ENCODE assay signal across 8 cellular contexts in genomic region chr16:30558789-30559377, GRCh38. TPM values are rescaled to one million over a fixed set of nuclear protein-coding genes. Genes with fewer than 3 reads are reported as not detected.
DNase-seq lines count a peak whose midpoint lies in the region; ATAC-seq and TF ChIP-seq lines count a peak whose summit lies in the region.

No MANE protein-coding gene starts in this region.

- H3K18ac ChIP-seq in IMR-90 (ENCODE audit: low read depth, low read length): peak overlapping the region; percentile 71

- TF ChIP-seq RAD21 in IMR-90 (IDR thresholded peaks at IDR 0.05; ENCODE audit: low read length): no peak

- DNase-seq in IMR-90 (no peak), breast epithelium (ENCODE audit: low spot score in 2 of 2) (no peak), islet precursor cell (no peak), pons (ENCODE audit: low spot score) (no peak), NCI-H526 treated with DMSO at 0.1 percent for 48 hours (lab: John Stamatoyannopoulos, UW) (no peak)

- no peaks in the 10 kb centered on the region for H3K9me3 ChIP-seq in IMR-90 (ENCODE audit: control insufficient read depth, insufficient read depth, low read length)
- no peaks in the 10 kb centered on the region for H3K9me3 ChIP-seq in breast epithelium
- H3K9me3 ChIP-seq in muscle layer of colon (ENCODE audit: low read length): no peaks in the 10 kb centered on the region

- in situ Hi-C loops in IMR-90 (cut with MboI; ENCODE audit: low sequenced_read_pairs): no loop called here

- H2AK5ac ChIP-seq in IMR-90 (ENCODE audit: low read depth, low read length): peak overlapping the region; percentile 87

- H3K79me1 ChIP-seq in IMR-90 (ENCODE audit: low read depth in 1 of 2, low read length in 2 of 2): peaks cover 7 to 28% of the 10 kb centered on the region in 2 experiments; a peak in 2 of 4 replicates

- ATAC-seq in IMR-90 (ENCODE audit: low read depth): no peak
- ATAC-seq in HG03571 (IDR thresholded peaks at IDR 0.05; ENCODE audit: unreplicated experiment): no peak

- peak overlapping the region; percentile 98 for H3K14ac ChIP-seq in IMR-90 (replicated peaks; ENCODE audit: low read depth, low read length)

- WGBS in IMR-90 (ENCODE audit: extremely low coverage in 2 of 2, insufficient read length in 1 of 2), 2 experiments: 87% methylated on average over 11 of the region's 21 CpGs; no CpG with 5 or more reads in 1 of the 2 experiments

- peak overlapping the region; percentile 97 for H2AFZ ChIP-seq in IMR-90 (replicated peaks; ENCODE audit: low read length, poor library complexity)

- H3K56ac ChIP-seq in IMR-90 (ENCODE audit: extremely low read depth, insufficient read depth, low read length): no peak overlapping the region

- peak overlapping the region; percentile 56 for H3K9ac ChIP-seq in IMR-90 (ENCODE audit: low read depth, low read length)
- H3K9ac ChIP-seq in muscle layer of colon (ENCODE audit: low read length): no peak overlapping the region

- dilution Hi-C loops in IMR-90 (cut with HindIII; ENCODE audit: low sequenced_read_pairs, unreplicated experiment): no loop called here

- H2BK15ac ChIP-seq in IMR-90 (ENCODE audit: low read depth, low read length): peak overlapping the region; percentile 31; the same call in 1 of the 3 replicates

- POLR2A ChIA-PET in IMR-90 (lab: Charles Lee; ENCODE audit: unreplicated experiment): no interaction called here

- no TSS peak for BruUV-seq in IMR-90 (replicated peaks; lab: Mats Ljungman, UMichigan)

- H3K27ac ChIP-seq in 22Rv1 (peak overlapping the region; percentile 94), IMR-90 (ENCODE audit: insufficient read depth, low read length) (peak overlapping the region; percentile 67), breast epithelium (peak overlapping the region; percentile 94 to 97), muscle layer of colon (ENCODE audit: low read depth, low read length) (peak overlapping the region; percentile 95)

- CTCF ChIA-PET in IMR-90 (lab: Yijun Ruan, JAX): interaction anchor here (0.6 kb wide), 2 partner anchors 77 to 399 kb away, joined by 3 to 5 read pairs; no protein-coding TSS in a partner anchor

- H3K27me3 ChIP-seq in IMR-90 (ENCODE audit: control insufficient read depth, insufficient read depth, low read length) (no peaks in the 10 kb centered on the region), breast epithelium (no peaks in the 10 kb centered on the region), muscle layer of colon (ENCODE audit: control insufficient read depth in 1 of 2, insufficient read depth in 2 of 2, low read length in 2 of 2) (no peaks in the 10 kb centered on the region)

- H3K23ac ChIP-seq in IMR-90 (ENCODE audit: low read depth, low read length): peak overlapping the region; percentile 83; the same call in 1 of the 2 replicates

- TF ChIP-seq POLR2A in IMR-90 (IDR thresholded peaks at IDR 0.05; ENCODE audit: low read depth, low read length) (no peak), breast epithelium (IDR thresholded peaks at IDR 0.05) (no peak)

- peak overlapping the region; percentile 55; the same call in 1 of the 2 replicates for H2BK120ac ChIP-seq in IMR-90 (ENCODE audit: low read depth, low read length)

- peak overlapping the region; percentile 94 to 99 for H4K8ac ChIP-seq in IMR-90 (ENCODE audit: low read depth in 2 of 2, low read length in 2 of 2)

- H4K5ac ChIP-seq in IMR-90 (ENCODE audit: low read depth, low read length): peak overlapping the region; percentile 93

- H3K9me1 ChIP-seq in IMR-90 (ENCODE audit: insufficient read depth, low read length): no peaks in the 10 kb centered on the region

- no peaks in the 10 kb centered on the region; the same call in 1 of the 2 replicates for H4K20me1 ChIP-seq in IMR-90 (ENCODE audit: insufficient read depth, low read length)

- H3K4ac ChIP-seq in IMR-90 (ENCODE audit: low read depth, low read length): peak overlapping the region; percentile 98

- peak overlapping the region; percentile 96 for H4K91ac ChIP-seq in IMR-90 (ENCODE audit: insufficient read depth, low read depth, low read length)

- peak overlapping the region; percentile 86 for H3K4me2 ChIP-seq in IMR-90 (ENCODE audit: low read depth, low read length)

- peak overlapping the region; percentile 97 for H2AK9ac ChIP-seq in IMR-90 (replicated peaks; ENCODE audit: low read depth, low read length, poor library complexity)

- H3K4me1 ChIP-seq in IMR-90 (ENCODE audit: control insufficient read depth, insufficient read depth, low read length) (no peaks in the 10 kb centered on the region), breast epithelium (no peaks in the 10 kb centered on the region), muscle layer of colon (ENCODE audit: insufficient read depth, low read length) (peaks cover 6% of the 10 kb centered on the region)

- H3K36me3 ChIP-seq in IMR-90 (ENCODE audit: control insufficient read depth, insufficient read depth, low read length) (peaks cover 17% of the 10 kb centered on the region), breast epithelium (peaks cover 7% of the 10 kb centered on the region), muscle layer of colon (ENCODE audit: insufficient read depth, low read length) (peaks cover 12% of the 10 kb centered on the region)

- H2BK20ac ChIP-seq in IMR-90 (ENCODE audit: low read depth, low read length): peak overlapping the region; percentile 18; the same call in 1 of the 2 replicates

- no peak for TF ChIP-seq CTCF in 22Rv1 (IDR thresholded peaks at IDR 0.05)
- no peak for TF ChIP-seq CTCF in IMR-90 (conservative IDR thresholded peaks at IDR 0.05; ENCODE audit: low read depth, low read length)
- no peak for TF ChIP-seq CTCF in breast epithelium (IDR thresholded peaks at IDR 0.05)

- intact Hi-C loops in IMR-90 (cut with micrococcal nuclease): loop anchor here (1.0 kb wide), 1 partner anchor 26 kb away; the partner anchor contains the start of gene ZNF785
- intact Hi-C loops in breast epithelium (cut with DNase I; ENCODE audit: low total_unique reads): no loop called here

- H2BK5ac ChIP-seq in IMR-90 (ENCODE audit: low read depth, low read length, poor library complexity, severe bottlenecking): peak overlapping the region; percentile 68

- H3K4me3 ChIP-seq in IMR-90 (ENCODE audit: insufficient read depth, low read depth, low read length): peak overlapping the region; percentile 44; the same call in 1 of the 2 replicates
- H3K4me3 ChIP-seq in breast epithelium: peak overlapping the region; percentile 83 to 89 (median 87)
- peak overlapping the region in 1 of 2 donors; percentile 63 for H3K4me3 ChIP-seq in muscle layer of colon (ENCODE audit: low read depth in 1 of 2, low read length in 2 of 2)

TF ChIP-seq in IMR-90, 13 proteins besides CTCF, POLR2A, EP300 and RAD21:
- no peak for TF ChIP-seq MAZ (IDR thresholded peaks at IDR 0.05; ENCODE audit: borderline replicate concordance, low read depth, low read length)
- TF ChIP-seq MAFK (IDR thresholded peaks at IDR 0.05; ENCODE audit: low read depth, low read length): no peak
- no peak for TF ChIP-seq FOS (IDR thresholded peaks at IDR 0.05; ENCODE audit: low read depth, low read length)
- no peak for TF ChIP-seq SMC3 (IDR thresholded peaks at IDR 0.05; ENCODE audit: low read depth, low read length)
- TF ChIP-seq MXI1 (IDR thresholded peaks at IDR 0.05; ENCODE audit: borderline replicate concordance, low read depth, low read length): no peak
- TF ChIP-seq RCOR1 (IDR thresholded peaks at IDR 0.05; ENCODE audit: insufficient replicate concordance, low read length): no peak
- no peak for TF ChIP-seq BHLHE40 (IDR thresholded peaks at IDR 0.05; ENCODE audit: low read depth, low read length)
- TF ChIP-seq CEBPB (IDR thresholded peaks at IDR 0.05; ENCODE audit: low read depth, low read length): no peak
- TF ChIP-seq CHD1 (IDR thresholded peaks at IDR 0.05; ENCODE audit: low read depth, low read length): no peak

RNA-seq across cellular contexts. Expression of gene ZNF764, which starts 0.7 kb away (rescaled TPM):
- total RNA-seq in IMR-90 (2012; rRNA removed) (2.2 and 2.5 TPM in 2 replicates), breast epithelium (1 to 10 TPM; 4.0 to 8.2 (median 7.5) TPM)
- 4.6 and 5.3 TPM in 2 replicates for polyA plus RNA-seq in IMR-90 (2012; rRNA removed)
- 4.3 and 4.4 TPM in 2 replicates for polyA plus RNA-seq in IMR-90 (2012; cell fraction: cytosol; rRNA removed)
- polyA plus RNA-seq in IMR-90 (2012; cell fraction: nucleus; rRNA removed; ENCODE audit: low replicate concordance): 13.1 and 17.1 TPM in 2 replicates

RNA-seq across cellular contexts. Expression of gene ZNF688, which starts 12.6 kb away (rescaled TPM):
- total RNA-seq in IMR-90 (2012; rRNA removed) (1.7 and 1.8 TPM in 2 replicates), breast epithelium (10 to 100 TPM; 17.4 to 18.4 (median 18.4) TPM)
- polyA plus RNA-seq in IMR-90 (2012; rRNA removed): 3.7 and 5.5 TPM in 2 replicates
- 4.8 and 6.0 TPM in 2 replicates for polyA plus RNA-seq in IMR-90 (2012; cell fraction: cytosol; rRNA removed)
- 15.2 and 17.9 TPM in 2 replicates for polyA plus RNA-seq in IMR-90 (2012; cell fraction: nucleus; rRNA removed; ENCODE audit: low replicate concordance)

RNA-seq across cellular contexts. Expression of gene ZNF747, which starts 24.2 kb away (rescaled TPM):
- total RNA-seq in IMR-90 (2012; rRNA removed): 1.9 and 2.0 TPM in 2 replicates
- polyA plus RNA-seq in IMR-90 (2012; rRNA removed): 2.6 and 2.9 TPM in 2 replicates
- polyA plus RNA-seq in IMR-90 (2012; cell fraction: cytosol; rRNA removed): 1.9 and 2.6 TPM in 2 replicates
- polyA plus RNA-seq in IMR-90 (2012; cell fraction: nucleus; rRNA removed; ENCODE audit: low replicate concordance): 2.8 and 2.9 TPM in 2 replicates
- total RNA-seq in breast epithelium: 10 to 100 TPM; 10.7 to 14.7 (median 13.2) TPM

RNA-seq across cellular contexts. Expression of gene ZNF785, which starts 26.6 kb away (rescaled TPM):
- total RNA-seq in IMR-90 (2012; rRNA removed): 2.8 and 2.9 TPM in 2 replicates
- 4.0 and 4.2 TPM in 2 replicates for polyA plus RNA-seq in IMR-90 (2012; rRNA removed)
- polyA plus RNA-seq in IMR-90 (2012; cell fraction: cytosol; rRNA removed): 1.2 and 2.4 TPM in 2 replicates
- polyA plus RNA-seq in IMR-90 (2012; cell fraction: nucleus; rRNA removed; ENCODE audit: low replicate concordance): 10.3 and 15.8 TPM in 2 replicates
- total RNA-seq in breast epithelium: 10 to 100 TPM in 2 of 3 donors, 1 to 10 TPM in 1; 6.7 to 14.4 (median 12.0) TPM

RNA-seq across cellular contexts. Expression of gene ZNF768, which starts 32.5 kb away (rescaled TPM):
- total RNA-seq in IMR-90 (2012; rRNA removed) (9.2 and 9.3 TPM in 2 replicates), breast epithelium (10 to 100 TPM; 23.3 to 33.2 (median 29.8) TPM)
- 20.3 and 22.1 TPM in 2 replicates for polyA plus RNA-seq in IMR-90 (2012; rRNA removed)
- polyA plus RNA-seq in IMR-90 (2012; cell fraction: cytosol; rRNA removed): 14.3 and 22.6 TPM in 2 replicates
- polyA plus RNA-seq in IMR-90 (2012; cell fraction: nucleus; rRNA removed; ENCODE audit: low replicate concordance): 19.9 and 44.1 TPM in 2 replicates
